Comparison of ENCODE assay signal across 8 cellular contexts in the genomic region with DNA sequence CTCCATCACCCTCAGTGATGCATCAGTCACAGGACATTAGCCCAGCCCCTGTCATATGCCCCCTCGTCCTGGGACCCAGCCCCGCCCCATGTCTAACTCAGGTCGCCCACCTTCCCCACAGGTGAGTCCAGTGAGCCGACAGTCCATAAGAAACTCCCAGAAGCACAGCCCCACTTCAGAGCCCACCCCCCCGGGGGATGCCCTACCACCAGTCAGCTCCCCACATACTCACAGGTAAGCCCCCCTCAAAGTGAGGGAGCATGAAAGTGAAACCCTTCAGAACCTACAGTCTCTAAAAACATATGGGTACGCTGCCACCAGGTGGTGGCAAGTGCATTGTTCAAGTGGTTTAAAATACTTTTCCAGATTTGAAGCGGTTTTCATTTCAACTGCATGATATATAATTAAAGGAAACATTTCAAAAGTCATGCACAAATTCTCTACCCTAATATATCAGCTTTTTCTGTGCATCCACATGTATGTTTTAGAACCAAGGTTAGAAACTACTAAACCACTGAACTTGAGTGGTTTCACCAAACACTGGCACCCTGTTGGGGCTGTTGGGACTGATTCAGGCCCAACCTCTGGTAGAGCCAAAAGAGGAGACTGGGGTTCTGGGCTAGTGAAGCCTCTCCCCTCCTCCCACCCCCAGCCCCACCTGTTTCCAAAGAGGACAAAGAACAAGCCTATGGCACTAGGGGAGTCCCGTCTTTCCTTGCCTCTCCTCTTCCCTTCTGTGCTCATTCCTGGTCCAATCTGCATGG. TPM values are rescaled to one million over a fixed set of nuclear protein-coding genes. Genes with fewer than 3 reads are reported as not detected.
DNase-seq lines count a peak whose midpoint lies in the region; ATAC-seq and TF ChIP-seq lines count a peak whose summit lies in the region.

No MANE protein-coding gene starts in this region.

- TF ChIP-seq CTCF in AG04449 (IDR thresholded peaks at IDR 0.05; ENCODE audit: insufficient read depth, low read length, missing control alignments) (peak; percentile 42), GM10248 (IDR thresholded peaks at IDR 0.05; ENCODE audit: control extremely low read depth, extremely low read depth, low read depth, missing control alignments) (peak; percentile 57)

- WGBS in aorta, 2 donors: 52 to 55% methylated on average over 8 of the region's 8 CpGs

- no peaks in the 10 kb centered on the region for H3K36me3 ChIP-seq in aorta (ENCODE audit: control insufficient read depth in 1 of 2, insufficient read depth in 2 of 2, low read length in 1 of 2)

- no peak overlapping the region for H3K27ac ChIP-seq in aorta (ENCODE audit: low read depth in 1 of 2, low read length in 2 of 2)

- ATAC-seq in GM19035 (IDR thresholded peaks at IDR 0.05; ENCODE audit: unreplicated experiment): no peak
- ATAC-seq in aorta (ENCODE audit: low FRiP score): no peak

- no peaks in the 10 kb centered on the region for H3K4me1 ChIP-seq in aorta (ENCODE audit: control insufficient read depth in 1 of 2, insufficient read depth in 2 of 2, low read length in 2 of 2)

- H3K4me3 ChIP-seq in AG04449 (ENCODE audit: low read depth, low read length) (no peak overlapping the region), aorta (ENCODE audit: low read length in 2 of 2) (no peak overlapping the region)

- intact Hi-C loops in aorta (cut with DNase I): no loop called here

- H3K27me3 ChIP-seq in aorta (ENCODE audit: control insufficient read depth in 1 of 2, insufficient read depth in 2 of 2, low read length in 1 of 2): no peaks in the 10 kb centered on the region

- DNase-seq in AG04449 (ENCODE audit: low read depth, low spot score): no peak
- DNase-seq in GM10248 (ENCODE audit: extremely low spot score): peak; percentile 73
- DNase-seq in NCI-H526 (lab: John Stamatoyannopoulos, UW): peak; percentile 55 to 73
- peak; percentile 36 for DNase-seq in activated gamma-delta T cell treated with anti-CD3 and anti-CD28 coated beads, Interleukin-2, amount 50 U/mL, for 16 hours (ENCODE audit: low read depth)
- DNase-seq in glomerular visceral epithelial cell (ENCODE audit: extremely low spot score): peak; percentile 58
- DNase-seq in stimulated activated CD4-positive, alpha-beta T cell treated with anti-CD3 and anti-CD28 coated beads, Interleukin-2, amount 100 ng/mL, for 4 hours (ENCODE audit: low read depth): peak; percentile 44
- DNase-seq in aorta: no peak

- CTCF ChIA-PET in AG04449 (lab: Yijun Ruan, JAX) (interaction anchor here (0.6 to 10.2 kb wide), 23 partner anchors 8 to 187 kb away, joined by 3 to 198 read pairs (median 5); a partner anchor contains a TSS), GM10248 (lab: Yijun Ruan, JAX) (interaction anchor here (0.7 to 9.4 kb wide), 22 partner anchors 10 to 283 kb away, joined by 3 to 112 read pairs (median 4); a partner anchor contains a TSS)

- H3K9me3 ChIP-seq in aorta (ENCODE audit: control insufficient read depth, low read length): no peaks in the 10 kb centered on the region

- POLR2A ChIA-PET in AG04449 (lab: Yijun Ruan, JAX) (no interaction called here), GM10248 (lab: Yijun Ruan, JAX) (interaction anchor here (0.6 kb wide), 1 partner anchor 186 kb away, joined by 4 read pairs; no protein-coding TSS in a partner anchor)

RNA-seq across cellular contexts. Expression of a gene that starts 17.3 kb away (rescaled TPM):
- total RNA-seq in aorta: 10 to 100 TPM; 41.0 to 45.1 TPM
- polyA plus RNA-seq in aorta: 100 to 1,000 TPM in 1 of 2 donors, 10 to 100 TPM in 1; 64.6 to 102 TPM

RNA-seq across cellular contexts. Expression of a gene that starts 24.0 kb away (rescaled TPM):
- 100 to 1,000 TPM; 113 to 130 TPM for total RNA-seq in aorta
- polyA plus RNA-seq in aorta: 100 to 1,000 TPM; 122 to 187 TPM

RNA-seq across cellular contexts. Expression of a gene that starts 27.7 kb away (rescaled TPM):
- total RNA-seq in aorta: 10 to 100 TPM; 15.6 to 23.0 TPM
- 10 to 100 TPM in 1 of 2 donors, 1 to 10 TPM in 1; 8.4 to 31.2 TPM for polyA plus RNA-seq in aorta

RNA-seq across cellular contexts. Expression of a gene that starts 28.3 kb away (rescaled TPM):
- total RNA-seq in aorta: 10 to 100 TPM; 32.2 to 59.5 TPM
- 10 to 100 TPM; 15.7 to 53.0 TPM for polyA plus RNA-seq in aorta

RNA-seq across cellular contexts. Expression of a gene that starts 54.0 kb away (rescaled TPM):
- total RNA-seq in aorta: 10 to 100 TPM; 36.1 to 52.7 TPM
- polyA plus RNA-seq in aorta: 10 to 100 TPM in 1 of 2 donors, 1 to 10 TPM in 1; 9.6 to 32.5 TPM

Comparison
In these comparisons a context has a peak if more than half of its experiments do, and no peak if none do; other contexts are left out.
1. DNase-seq: peak in GM10248 (single experiment), NCI-H526 (2 of 2), activated gamma-delta T cell treated with anti-CD3 and anti-CD28 coated beads, Interleukin-2, amount 50 U/mL, for 16 hours (single experiment), glomerular visceral epithelial cell (single experiment) and stimulated activated CD4-positive, alpha-beta T cell treated with anti-CD3 and anti-CD28 coated beads, Interleukin-2, amount 100 ng/mL, for 4 hours (single experiment); none in AG04449 (single experiment) and aorta (0 of 2).